In genomic region chr12:66035289-66035961, GRCh38 we compare ENCODE assay signal across 11 cellular contexts.
A peak's percentile ranks its signal among the peaks of the same experiment; 100 is the strongest.
DNase-seq lines count a peak whose midpoint lies in the region; ATAC-seq and TF ChIP-seq lines count a peak whose summit lies in the region.
"Had no signal": no experiment of that assay in that cellular context is flagged by ENCODE, and none has a peak within 500 bp of the region (broad histone marks: within the 10 kb centered on the region; RNA-seq: fewer than 3 reads in every experiment).

No MANE protein-coding gene starts in this region.

- no peaks in the 10 kb centered on the region for H3K36me3 Mint-ChIP-seq in activated naive CD4-positive, alpha-beta T cell treated with anti-CD3 and anti-CD28 coated beads, Interleukin-2, amount 10 ng/mL, durations not matched to agents 7 days and 5 days

- RAD21 ChIA-PET in HCT116 (lab: Charles Lee; ENCODE audit: low non-redundant PET in 1 of 2, low total read pairs in 2 of 2, uncharacterized antibody in 2 of 2, unreplicated experiment in 2 of 2), result interaction anchor here in 1 of 2 experiments (0.7 kb wide), 1 partner anchor 88 kb away, joined by 3 read pairs; no protein-coding TSS in a partner anchor

- no peaks in the 10 kb centered on the region for H3K36me3 ChIP-seq in HCT116 (ENCODE audit: control insufficient read depth in 1 of 2, insufficient read depth in 2 of 2, low read length in 2 of 2)

- peaks cover 17 to 28% of the 10 kb centered on the region in 2 experiments for H3K4me1 ChIP-seq in HCT116 (ENCODE audit: control insufficient read depth in 1 of 2, insufficient read depth in 2 of 2, low read length in 2 of 2)
- H3K4me1 ChIP-seq: parathyroid adenoma had no signal

- ATAC-seq in HCT116, result peak; percentile 62
- ATAC-seq in SK-N-SH treated with all-trans-retinoic acid at 6 μM for 48 hours, result peak; percentile 63
- no peak for ATAC-seq in GM18517 (IDR thresholded peaks at IDR 0.05; ENCODE audit: unreplicated experiment)
- ATAC-seq: activated naive CD8-positive, alpha-beta T cell treated with anti-CD3 and anti-CD28 coated beads, Interleukin-2, amount 50 U/mL, for 24 hours had no signal

- H3K27me3 ChIP-seq in HCT116 (ENCODE audit: insufficient read depth, low read length), result no peaks in the 10 kb centered on the region

- H3K9me3 ChIP-seq in HCT116 (ENCODE audit: control insufficient read depth in 1 of 2, insufficient read depth in 1 of 2, low read depth in 1 of 2, low read length in 2 of 2), result no peaks in the 10 kb centered on the region

- no peaks in the 10 kb centered on the region for H4K20me1 ChIP-seq in HCT116 (ENCODE audit: insufficient read depth)

- POLR2A ChIA-PET in HCT116 (lab: Charles Lee), result interaction anchor here (1.4 kb wide), 1 partner anchor 723 kb away, joined by 3 read pairs; no protein-coding TSS in a partner anchor

- H3K9ac ChIP-seq in HCT116 (ENCODE audit: low read length), result peak overlapping the region; percentile 32; the same call in 1 of the 2 replicates
- H3K9ac ChIP-seq: parathyroid adenoma had no signal

- no peaks in the 10 kb centered on the region for H3K4me1 Mint-ChIP-seq in activated naive CD4-positive, alpha-beta T cell treated with anti-CD3 and anti-CD28 coated beads, Interleukin-2, amount 10 ng/mL, durations not matched to agents 7 days and 5 days
- H3K4me1 Mint-ChIP-seq: activated naive CD8-positive, alpha-beta T cell treated with anti-CD3 and anti-CD28 coated beads, Interleukin-2, amount 50 U/mL, for 24 hours had no signal

- no peaks in the 10 kb centered on the region for H3K9me2 ChIP-seq in HCT116 (ENCODE audit: insufficient read depth)

- DNase-seq in AML-193 (lab: John Stamatoyannopoulos, UW) (peak; percentile 44 to 54), HCT116 (ENCODE audit: low read depth, low spot score) (peak; percentile 68), iPS-NIHi11 (ENCODE audit: low spot score) (peak; percentile 15), Ammon's horn (ENCODE audit: low spot score) (no peak)
- no peak for DNase-seq in stimulated activated CD4-positive, alpha-beta T cell treated with anti-CD3 and anti-CD28 coated beads, Interleukin-2, amount 100 ng/mL, for 24 hours
- DNase-seq in activated naive CD4-positive, alpha-beta T cell treated with anti-CD3 and anti-CD28 coated beads, Interleukin-2, amount 10 ng/mL, durations not matched to agents 7 days and 5 days, result no peak
- DNase-seq: activated naive CD8-positive, alpha-beta T cell treated with anti-CD3 and anti-CD28 coated beads, Interleukin-2, amount 50 U/mL, for 24 hours; NCI-H1436 had no signal

- H3K79me2 ChIP-seq in HCT116 (ENCODE audit: insufficient read depth, low read length), result no peaks in the 10 kb centered on the region
- H3K79me2 ChIP-seq: parathyroid adenoma had no signal

- peak overlapping the region; percentile 62; the same call in 1 of the 2 replicates for H3K27ac ChIP-seq in HCT116 (ENCODE audit: low read depth, low read length)
- H3K27ac ChIP-seq: parathyroid adenoma had no signal

- H2AFZ ChIP-seq in HCT116 (ENCODE audit: low read depth, low read length, poor library complexity, severe bottlenecking), result peak overlapping the region; percentile 84
- H2AFZ ChIP-seq: parathyroid adenoma had no signal

- H3K9me3 Mint-ChIP-seq in activated naive CD4-positive, alpha-beta T cell treated with anti-CD3 and anti-CD28 coated beads, Interleukin-2, amount 10 ng/mL, durations not matched to agents 7 days and 5 days, result no peaks in the 10 kb centered on the region
- H3K9me3 Mint-ChIP-seq: activated naive CD8-positive, alpha-beta T cell treated with anti-CD3 and anti-CD28 coated beads, Interleukin-2, amount 50 U/mL, for 24 hours had no signal

- peaks cover 14% of the 10 kb centered on the region for H3K27me3 Mint-ChIP-seq in activated naive CD4-positive, alpha-beta T cell treated with anti-CD3 and anti-CD28 coated beads, Interleukin-2, amount 10 ng/mL, durations not matched to agents 7 days and 5 days

- TF ChIP-seq RAD21 in HCT116 (IDR thresholded peaks at IDR 0.05; ENCODE audit: low read depth), result peak; percentile 84

- H3K4me2 ChIP-seq in HCT116 (ENCODE audit: low read length), result peak overlapping the region; percentile 61

- H3K4me3 ChIP-seq in HCT116 (replicated peaks in 1 of 2; ENCODE audit: low read depth in 1 of 2, low read length in 2 of 2), result peak overlapping the region in 1 of 2 experiments; percentile 2; a peak in 1 of 4 replicates

- H3K27ac Mint-ChIP-seq in activated naive CD4-positive, alpha-beta T cell treated with anti-CD3 and anti-CD28 coated beads, Interleukin-2, amount 10 ng/mL, durations not matched to agents 7 days and 5 days, result no peak overlapping the region
- H3K27ac Mint-ChIP-seq: activated naive CD8-positive, alpha-beta T cell treated with anti-CD3 and anti-CD28 coated beads, Interleukin-2, amount 50 U/mL, for 24 hours had no signal

- intact Hi-C loops in HCT116 (cut with micrococcal nuclease), result loop anchor here (2.0 to 10.0 kb wide), 2 partner anchors 481 to 729 kb away; no protein-coding TSS in a partner anchor

- no peak for TF ChIP-seq POLR2A in HCT116 (IDR thresholded peaks at IDR 0.05; ENCODE audit: borderline replicate concordance, extremely low read depth, insufficient read depth, insufficient read length)

- no TSS peak for BruUV-seq in HCT116 (replicated peaks; lab: Mats Ljungman, UMichigan)

- no peak overlapping the region for H3K4me3 Mint-ChIP-seq in activated naive CD4-positive, alpha-beta T cell treated with anti-CD3 and anti-CD28 coated beads, Interleukin-2, amount 10 ng/mL, durations not matched to agents 7 days and 5 days
- H3K4me3 Mint-ChIP-seq: activated naive CD8-positive, alpha-beta T cell treated with anti-CD3 and anti-CD28 coated beads, Interleukin-2, amount 50 U/mL, for 24 hours had no signal

- CTCF ChIA-PET in HCT116 (lab: Charles Lee), result interaction anchor here (0.9 to 1.8 kb wide), 15 partner anchors 10 to 735 kb away, joined by 3 to 7 read pairs (median 4); partner anchors contain the start of gene TMBIM4
- CTCF ChIA-PET in activated naive CD4-positive, alpha-beta T cell treated with anti-CD3 and anti-CD28 coated beads, Interleukin-2, amount 10 ng/mL, durations not matched to agents 7 days and 5 days (lab: Charles Lee), result interaction anchor here (0.7 to 1.3 kb wide), 2 partner anchors 377 to 479 kb away, joined by 3 to 5 read pairs; no protein-coding TSS in a partner anchor

- TF ChIP-seq CTCF in HCT116 (IDR thresholded peaks at IDR 0.05 in 2 of 3, conservative IDR thresholded peaks at IDR 0.05 in 1 of 3; ENCODE audit: borderline replicate concordance in 1 of 3, insufficient read depth in 1 of 3, low read depth in 2 of 3, low read length in 2 of 3), result peak; percentile 57 to 77 (median 73)

TF ChIP-seq in HCT116, 20 proteins besides CTCF, POLR2A, EP300 and RAD21 (continues in another document):
- TF ChIP-seq CBX3 (IDR thresholded peaks at IDR 0.05; ENCODE audit: low read depth) (peak; percentile 45; the same call in 1 of the 2 replicates), ZBTB33 (IDR thresholded peaks at IDR 0.05; ENCODE audit: extremely low read depth, insufficient replicate concordance, low read length) (no peak), SP1 (IDR thresholded peaks at IDR 0.05; ENCODE audit: low read depth) (0 out of 2 replicates have a peak, but pooled peaks have one; percentile 24), ELF1 (IDR thresholded peaks at IDR 0.05; ENCODE audit: borderline replicate concordance, low read depth) (0 out of 2 replicates have a peak, but pooled peaks have one; percentile 18), MAX (IDR thresholded peaks at IDR 0.05) (0 out of 2 replicates have a peak, but pooled peaks have one; percentile 18)

TF ChIP-seq in SK-N-SH treated with all-trans-retinoic acid at 6 μM for 48 hours, 23 proteins besides CTCF, POLR2A, EP300 and RAD21:
- TF ChIP-seq ARNTL (CRISPR knock-in tag; IDR thresholded peaks at IDR 0.05; ENCODE audit: borderline replicate concordance, low read depth) (no peak), ISL1 (CRISPR knock-in tag; IDR thresholded peaks at IDR 0.05) (no peak), ZNF70 (CRISPR knock-in tag; IDR thresholded peaks at IDR 0.05) (no peak)
TF ChIP-seq in SK-N-SH treated with all-trans-retinoic acid at 6 μM for 48 hours: peak in this region for 0.

Comparison
In these comparisons a context has a peak if more than half of its experiments do, and no peak if none do; other contexts are left out.
1. DNase-seq: peak in AML-193 (2 of 2), HCT116 (single experiment) and iPS-NIHi11 (single experiment); none in stimulated activated CD4-positive, alpha-beta T cell treated with anti-CD3 and anti-CD28 coated beads, Interleukin-2, amount 100 ng/mL, for 24 hours (0 of 2), activated naive CD4-positive, alpha-beta T cell treated with anti-CD3 and anti-CD28 coated beads, Interleukin-2, amount 10 ng/mL, durations not matched to agents 7 days and 5 days (single experiment) and Ammon's horn (single experiment).